In the genomic region with DNA sequence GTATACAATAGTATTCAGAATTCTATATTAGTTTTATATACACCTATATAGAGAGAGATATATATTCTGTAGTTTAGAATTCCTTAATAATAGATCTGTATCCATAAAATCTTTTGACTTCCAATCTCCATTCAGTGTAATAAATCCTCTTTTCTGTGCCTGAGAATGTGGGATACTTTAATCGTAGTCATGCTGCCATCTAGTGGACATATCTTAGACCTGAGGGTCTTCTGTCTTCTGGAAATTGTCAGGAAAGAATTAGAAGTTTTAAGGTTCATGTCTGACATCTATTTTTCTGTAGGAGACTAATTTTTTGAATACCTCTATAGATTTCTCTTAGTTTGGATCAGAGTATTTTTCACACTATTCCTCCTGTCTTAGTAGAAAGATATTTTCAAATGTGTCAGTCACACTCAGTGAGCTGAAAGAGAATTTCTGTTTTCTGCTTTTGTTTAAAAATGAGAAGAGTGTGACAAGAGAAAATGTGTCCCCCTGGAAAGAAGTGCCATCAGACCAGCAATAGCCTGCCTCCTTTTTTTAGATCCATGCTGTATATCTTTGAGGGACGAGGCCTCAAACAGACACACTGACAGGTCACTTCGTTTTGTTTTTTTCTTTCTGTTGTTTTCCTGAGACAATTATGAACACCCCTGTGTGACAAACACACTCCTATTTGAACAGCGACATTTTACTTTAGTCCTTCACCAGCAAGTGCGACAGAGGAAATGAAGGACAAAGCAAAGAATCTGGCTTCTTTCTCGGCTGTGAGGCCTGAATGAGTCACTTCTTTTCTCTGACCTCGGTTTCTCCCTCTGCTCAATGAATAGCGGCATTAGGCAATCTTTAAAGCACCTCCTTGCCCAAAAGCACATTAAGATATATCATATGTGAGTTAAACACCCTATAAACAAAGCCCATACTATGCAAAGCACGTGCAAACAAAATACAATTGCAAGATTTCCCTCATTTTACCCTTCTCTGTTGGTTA, we compare ENCODE assay signal across 8 cellular contexts.
DNase-seq lines count a peak whose midpoint lies in the region; ATAC-seq, FAIRE-seq and TF ChIP-seq lines count a peak whose summit lies in the region.

No MANE protein-coding gene starts in this region.

- no peak overlapping the region for H3K23ac ChIP-seq in H1 (ENCODE audit: insufficient read length)

- DNase-seq in AG20443 (ENCODE audit: low spot score) (peak; percentile 56), KBM-7 (peak; percentile 62), H1 (ENCODE audit: low read depth in 1 of 2, low spot score in 2 of 2) (no peak), nephron progenitor cell (peak; percentile 25)
- no peak for DNase-seq in activated T-helper 1 cell treated with anti-CD3 and anti-CD28 coated beads, Interleukin-12 subunit alpha, Interleukin-12 subunit beta, Interleukin-2, Interleukin-4 antibody, amounts not matched to agents 30 ng/mL and 10 ng/mL and 1 ng/mL, durations not matched to agents 14 hours and 24 hours and 36 hours (ENCODE audit: low spot score)
- no peak for DNase-seq in activated CD4-positive, alpha-beta T cell treated with anti-CD3 and anti-CD28 coated beads for 36 hours

- H3K9me3 Mint-ChIP-seq in nephron progenitor cell: no peaks in the 10 kb centered on the region
- no peaks in the 10 kb centered on the region for H3K9me3 Mint-ChIP-seq in activated T-helper 1 cell treated with anti-CD3 and anti-CD28 coated beads, Interleukin-12 subunit alpha, Interleukin-12 subunit beta, Interleukin-2, Interleukin-4 antibody, amounts not matched to agents 30 ng/mL and 10 ng/mL and 1 ng/mL, durations not matched to agents 14 hours and 24 hours and 36 hours
- H3K9me3 Mint-ChIP-seq in activated CD4-positive, alpha-beta T cell treated with anti-CD3 and anti-CD28 coated beads for 36 hours (ENCODE audit: low read depth): no peaks in the 10 kb centered on the region

- intact Hi-C loops in activated T-helper 1 cell treated with anti-CD3 and anti-CD28 coated beads, Interleukin-12 subunit alpha, Interleukin-12 subunit beta, Interleukin-2, Interleukin-4 antibody, amounts not matched to agents 30 ng/mL and 10 ng/mL and 1 ng/mL, durations not matched to agents 14 hours and 24 hours and 36 hours (cut with micrococcal nuclease): loop anchor here (1.0 kb wide), 1 partner anchor 151 kb away; no protein-coding TSS in a partner anchor
- intact Hi-C loops in activated CD4-positive, alpha-beta T cell treated with anti-CD3 and anti-CD28 coated beads for 36 hours (cut with DNase I, micrococcal nuclease): loop anchor here (1.0 to 10.0 kb wide), 4 partner anchors 91 to 282 kb away; no protein-coding TSS in a partner anchor

- no peak overlapping the region for H2BK20ac ChIP-seq in H1 (ENCODE audit: low read length)

- no peak overlapping the region for H2AK5ac ChIP-seq in H1 (ENCODE audit: low read depth, low read length)

- no peak for TF ChIP-seq POLR2A in H1 (IDR thresholded peaks at IDR 0.05; ENCODE audit: control extremely low read depth in 1 of 2, low read depth in 2 of 2, low read length in 2 of 2)

- H3K18ac ChIP-seq in H1 (ENCODE audit: extremely low read depth, low read length): no peak overlapping the region

- POLR2A ChIA-PET in H1 (lab: Charles Lee; ENCODE audit: partially characterized antibody): no interaction called here
- POLR2A ChIA-PET in activated CD4-positive, alpha-beta T cell treated with anti-CD3 and anti-CD28 coated beads for 36 hours (lab: Charles Lee): no interaction called here

- H3K9me3 ChIP-seq in OCI-LY1 (ENCODE audit: low read length) (no peaks in the 10 kb centered on the region), H1 (ENCODE audit: insufficient read depth in 2 of 2, low read depth in 1 of 2, low read length in 1 of 2) (no peaks in the 10 kb centered on the region)

- in situ Hi-C loops in KBM-7 (cut with MboI; ENCODE audit: low pct_unique_long_range_greater_than_20kb, low sequenced_read_pairs): no loop called here

- no peaks in the 10 kb centered on the region for H3K23me2 ChIP-seq in H1 (ENCODE audit: low read depth, low read length)

- no peaks in the 10 kb centered on the region for H3K27me3 Mint-ChIP-seq in nephron progenitor cell (ENCODE audit: low read depth, poor library complexity)
- peaks cover 2% of the 10 kb centered on the region for H3K27me3 Mint-ChIP-seq in activated T-helper 1 cell treated with anti-CD3 and anti-CD28 coated beads, Interleukin-12 subunit alpha, Interleukin-12 subunit beta, Interleukin-2, Interleukin-4 antibody, amounts not matched to agents 30 ng/mL and 10 ng/mL and 1 ng/mL, durations not matched to agents 14 hours and 24 hours and 36 hours (ENCODE audit: insufficient read depth)
- H3K27me3 Mint-ChIP-seq in activated CD4-positive, alpha-beta T cell treated with anti-CD3 and anti-CD28 coated beads for 36 hours: peaks cover 12% of the 10 kb centered on the region

- no peaks in the 10 kb centered on the region for H3K9me2 ChIP-seq in OCI-LY1 (ENCODE audit: low read depth, low read length)

- peak; percentile 73 for TF ChIP-seq CTCF in OCI-LY1 (IDR thresholded peaks at IDR 0.05; ENCODE audit: low read length)
- peak in 2 of 3 experiments; percentile 55 to 59; a peak in 2 of 4 replicates for TF ChIP-seq CTCF in H1 (IDR thresholded peaks at IDR 0.05; ENCODE audit: control extremely low read depth in 1 of 3, insufficient read depth in 1 of 3, low read depth in 1 of 3, low read length in 3 of 3)
- TF ChIP-seq CTCF in nephron progenitor cell (IDR thresholded peaks at IDR 0.05): peak; percentile 87

- FAIRE-seq in H1 (lab: Jason Lieb, UNC): no peak

- ATAC-seq in GM18502 (IDR thresholded peaks at IDR 0.05; ENCODE audit: poor library complexity, unreplicated experiment): peak; percentile 62
- ATAC-seq in activated CD4-positive, alpha-beta T cell treated with anti-CD3 and anti-CD28 coated beads for 36 hours: no peak

- H4K20me1 ChIP-seq in OCI-LY1 (ENCODE audit: insufficient read depth, low read length) (no peaks in the 10 kb centered on the region), H1 (replicated peaks in 1 of 2; ENCODE audit: control insufficient read depth in 1 of 2, insufficient read depth in 2 of 2, low read length in 2 of 2) (no peaks in the 10 kb centered on the region)

- H3K27ac ChIP-seq in OCI-LY1 (ENCODE audit: low read depth, low read length, poor library complexity, severe bottlenecking) (no peak overlapping the region), H1 (ENCODE audit: low read depth, low read length) (no peak overlapping the region)

- no peak overlapping the region for H2BK5ac ChIP-seq in H1 (ENCODE audit: low read depth, low read length)

- no peaks in the 10 kb centered on the region for H3K79me2 ChIP-seq in OCI-LY1 (ENCODE audit: insufficient read depth, low read length)
- H3K79me2 ChIP-seq in H1 (ENCODE audit: control insufficient read depth in 1 of 2, insufficient read depth in 2 of 2, low read length in 2 of 2): no peaks in the 10 kb centered on the region

- no peaks in the 10 kb centered on the region for H3F3A ChIP-seq in OCI-LY1 (ENCODE audit: insufficient read depth, low read length)

- no peak overlapping the region for H4K8ac ChIP-seq in H1 (ENCODE audit: extremely low read depth, insufficient read depth, low read length)

- H2BK120ac ChIP-seq in H1 (replicated peaks; ENCODE audit: low read depth, low read length): no peak overlapping the region

- H2BK12ac ChIP-seq in H1 (ENCODE audit: low read depth, low read length): no peak overlapping the region

- no peak overlapping the region for H3K14ac ChIP-seq in H1 (ENCODE audit: insufficient read length)

- no peaks in the 10 kb centered on the region for H3K36me3 ChIP-seq in OCI-LY1 (ENCODE audit: insufficient read depth, low read length)
- no peaks in the 10 kb centered on the region for H3K36me3 ChIP-seq in H1 (ENCODE audit: control insufficient read depth in 2 of 4, insufficient read depth in 4 of 4, low read length in 3 of 4)

- TF ChIP-seq RAD21 in H1 (IDR thresholded peaks at IDR 0.05 in 1 of 2, conservative IDR thresholded peaks at IDR 0.05 in 1 of 2; ENCODE audit: low read depth in 2 of 2, low read length in 2 of 2): peak; percentile 80 to 82

- no peak overlapping the region for H3K4me3 Mint-ChIP-seq in nephron progenitor cell
- no peak overlapping the region for H3K4me3 Mint-ChIP-seq in activated T-helper 1 cell treated with anti-CD3 and anti-CD28 coated beads, Interleukin-12 subunit alpha, Interleukin-12 subunit beta, Interleukin-2, Interleukin-4 antibody, amounts not matched to agents 30 ng/mL and 10 ng/mL and 1 ng/mL, durations not matched to agents 14 hours and 24 hours and 36 hours
- no peak overlapping the region for H3K4me3 Mint-ChIP-seq in activated CD4-positive, alpha-beta T cell treated with anti-CD3 and anti-CD28 coated beads for 36 hours

- H2AFZ ChIP-seq in OCI-LY1 (ENCODE audit: low read length) (no peak overlapping the region), H1 (ENCODE audit: low read length) (peak overlapping the region; percentile 78; the same call in 1 of the 2 replicates)

- no peaks in the 10 kb centered on the region for H3K79me1 ChIP-seq in H1 (ENCODE audit: low read depth, low read length)

- H3K56ac ChIP-seq in H1 (replicated peaks; ENCODE audit: insufficient read length, low read depth, low read length): no peak overlapping the region

- WGBS in H1 (ENCODE audit: extremely low coverage in 1 of 2, insufficient coverage in 1 of 2, insufficient read length in 1 of 2, insufficient replicate concordance in 2 of 2, low coverage in 1 of 2, low lambda C conversion rate in 2 of 2, missing lambda C conversion rate in 1 of 2), 2 experiments: 70% methylated on average over 9 of the region's 9 CpGs; no CpG with 5 or more reads in 1 of the 2 experiments

- H4K91ac ChIP-seq in H1 (replicated peaks; ENCODE audit: insufficient read length, low read length): no peak overlapping the region

- H3K27me3 ChIP-seq in OCI-LY1 (ENCODE audit: insufficient read depth, low read length): no peaks in the 10 kb centered on the region
- H3K27me3 ChIP-seq in H1 (replicated peaks in 1 of 4; ENCODE audit: control insufficient read depth in 3 of 4, extremely low read depth in 1 of 4, insufficient read depth in 3 of 4, low read length in 3 of 4): no peaks in the 10 kb centered on the region

- H3K9ac ChIP-seq in OCI-LY1 (ENCODE audit: low read length): no peak overlapping the region
- H3K9ac ChIP-seq in H1 (replicated peaks in 1 of 4; ENCODE audit: extremely low read depth in 1 of 4, low read depth in 3 of 4, low read length in 3 of 4): no peak overlapping the region

- H3K4me1 Mint-ChIP-seq in nephron progenitor cell: peaks cover 23% of the 10 kb centered on the region
- no peaks in the 10 kb centered on the region for H3K4me1 Mint-ChIP-seq in activated T-helper 1 cell treated with anti-CD3 and anti-CD28 coated beads, Interleukin-12 subunit alpha, Interleukin-12 subunit beta, Interleukin-2, Interleukin-4 antibody, amounts not matched to agents 30 ng/mL and 10 ng/mL and 1 ng/mL, durations not matched to agents 14 hours and 24 hours and 36 hours (ENCODE audit: low read depth)
- no peaks in the 10 kb centered on the region for H3K4me1 Mint-ChIP-seq in activated CD4-positive, alpha-beta T cell treated with anti-CD3 and anti-CD28 coated beads for 36 hours

- H3K36me3 Mint-ChIP-seq in nephron progenitor cell (ENCODE audit: low read depth): no peaks in the 10 kb centered on the region
- H3K36me3 Mint-ChIP-seq in activated T-helper 1 cell treated with anti-CD3 and anti-CD28 coated beads, Interleukin-12 subunit alpha, Interleukin-12 subunit beta, Interleukin-2, Interleukin-4 antibody, amounts not matched to agents 30 ng/mL and 10 ng/mL and 1 ng/mL, durations not matched to agents 14 hours and 24 hours and 36 hours (ENCODE audit: low read depth): no peaks in the 10 kb centered on the region
- no peaks in the 10 kb centered on the region for H3K36me3 Mint-ChIP-seq in activated CD4-positive, alpha-beta T cell treated with anti-CD3 and anti-CD28 coated beads for 36 hours (ENCODE audit: low read depth)

- no peak for TF ChIP-seq EP300 in H1 (IDR thresholded peaks at IDR 0.05; ENCODE audit: borderline replicate concordance in 1 of 2, low read depth in 2 of 2, low read length in 2 of 2)

- no peak overlapping the region for H3K4ac ChIP-seq in H1 (replicated peaks; ENCODE audit: insufficient read length, low read depth, low read length)

- no peak overlapping the region for H4K5ac ChIP-seq in H1 (ENCODE audit: insufficient read length, low read depth, low read length)

- no peak overlapping the region for H3K27ac Mint-ChIP-seq in nephron progenitor cell
- no peak overlapping the region for H3K27ac Mint-ChIP-seq in activated T-helper 1 cell treated with anti-CD3 and anti-CD28 coated beads, Interleukin-12 subunit alpha, Interleukin-12 subunit beta, Interleukin-2, Interleukin-4 antibody, amounts not matched to agents 30 ng/mL and 10 ng/mL and 1 ng/mL, durations not matched to agents 14 hours and 24 hours and 36 hours
- H3K27ac Mint-ChIP-seq in activated CD4-positive, alpha-beta T cell treated with anti-CD3 and anti-CD28 coated beads for 36 hours: no peak overlapping the region

- H3K4me2 ChIP-seq in OCI-LY1 (ENCODE audit: low read length): no peak overlapping the region
- no peak overlapping the region for H3K4me2 ChIP-seq in H1 (ENCODE audit: insufficient read depth in 1 of 2, low read depth in 2 of 2, low read length in 2 of 2)

- CTCF ChIA-PET in H1 (lab: Charles Lee; ENCODE audit: partially characterized antibody): interaction anchor here (0.7 to 8.3 kb wide), 24 partner anchors 8 to 947 kb away, joined by 3 to 69 read pairs (median 3); no protein-coding TSS in a partner anchor
- CTCF ChIA-PET in activated CD4-positive, alpha-beta T cell treated with anti-CD3 and anti-CD28 coated beads for 36 hours (lab: Charles Lee): interaction anchor here (0.6 to 6.8 kb wide), 8 partner anchors 10 to 523 kb away, joined by 3 to 68 read pairs (median 4); no protein-coding TSS in a partner anchor

- H3K4me3 ChIP-seq in OCI-LY1 (ENCODE audit: low read depth, low read length, poor library complexity, severe bottlenecking) (no peak overlapping the region), H1 (ENCODE audit: extremely low read depth in 1 of 4, insufficient read depth in 2 of 4, low read depth in 3 of 4, low read length in 4 of 4) (no peak overlapping the region)

- peaks cover 6% of the 10 kb centered on the region for H3K4me1 ChIP-seq in OCI-LY1 (ENCODE audit: insufficient read depth, low read length, severe bottlenecking)
- no peaks in the 10 kb centered on the region for H3K4me1 ChIP-seq in H1 (replicated peaks in 1 of 4; ENCODE audit: control insufficient read depth in 3 of 4, insufficient read depth in 4 of 4, low read length in 3 of 4)

- no peak overlapping the region for H2BK15ac ChIP-seq in H1 (ENCODE audit: low read length)

Comparison
In these comparisons a context has a peak if more than half of its experiments do, and no peak if none do; other contexts are left out.
1. DNase-seq: peak in AG20443 (single experiment), KBM-7 (single experiment) and nephron progenitor cell (single experiment); none in H1 (0 of 2), activated T-helper 1 cell treated with anti-CD3 and anti-CD28 coated beads, Interleukin-12 subunit alpha, Interleukin-12 subunit beta, Interleukin-2, Interleukin-4 antibody, amounts not matched to agents 30 ng/mL and 10 ng/mL and 1 ng/mL, durations not matched to agents 14 hours and 24 hours and 36 hours (single experiment) and activated CD4-positive, alpha-beta T cell treated with anti-CD3 and anti-CD28 coated beads for 36 hours (single experiment).
2. Peak in every context shown above with its lines, with median percentiles within 50 percentile points of each other: CTCF ChIP-seq.